In the genomic region with DNA sequence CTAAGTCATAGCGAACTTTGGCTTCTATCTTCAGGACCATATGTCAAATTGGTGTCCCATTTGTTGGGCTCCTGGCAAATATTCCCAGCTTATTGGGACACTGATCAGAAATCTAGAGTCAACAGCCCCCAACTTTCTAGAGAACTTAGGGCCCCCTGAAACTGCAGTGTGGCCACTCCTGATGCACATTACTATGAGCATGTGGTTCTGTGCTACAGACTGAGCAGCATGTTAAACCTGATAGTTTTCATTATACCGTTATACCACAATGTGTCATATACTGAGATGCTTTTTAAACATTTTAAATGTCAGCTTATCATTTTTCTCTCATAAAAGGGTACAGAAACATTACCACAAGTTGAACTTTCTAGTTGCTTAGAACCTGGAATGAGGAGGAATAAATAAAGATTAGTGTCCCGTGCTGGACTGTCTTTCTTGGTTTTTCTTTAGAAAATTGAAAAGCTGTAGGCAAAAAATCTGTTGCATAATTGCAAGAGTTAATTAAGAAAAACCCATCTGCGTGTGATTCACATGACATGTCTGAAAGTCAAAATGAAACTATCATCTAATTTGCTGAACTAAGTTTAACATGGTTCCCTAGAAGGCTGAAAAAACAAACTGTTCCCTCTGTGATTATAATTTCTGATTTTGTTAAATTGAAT, we compare ENCODE assay signal across 11 cellular contexts. TPM values are rescaled to one million over a fixed set of nuclear protein-coding genes. Genes with fewer than 3 reads are reported as not detected.
A peak's percentile ranks its signal among the peaks of the same experiment; 100 is the strongest.
DNase-seq lines count a peak whose midpoint lies in the region; ATAC-seq and TF ChIP-seq lines count a peak whose summit lies in the region.
"Had no signal": no experiment of that assay in that cellular context is flagged by ENCODE, and none has a peak within 500 bp of the region (broad histone marks: within the 10 kb centered on the region; RNA-seq: fewer than 3 reads in every experiment).

No MANE protein-coding gene starts in this region.

- H3K4me3 ChIP-seq in stomach: no peak overlapping the region
- H3K4me3 ChIP-seq: GM23338, Peyer's patch had no signal

- peaks cover 0 to 6% (median 0%) of the 10 kb centered on the region in 4 donors for H3K4me1 ChIP-seq in stomach
- H3K4me1 ChIP-seq: Peyer's patch had no signal

- peak; percentile 32 for ATAC-seq in GM18505 (IDR thresholded peaks at IDR 0.05; ENCODE audit: unreplicated experiment)
- ATAC-seq in GM21529 (IDR thresholded peaks at IDR 0.05; ENCODE audit: unreplicated experiment): peak; percentile 26
- peak; percentile 34 for ATAC-seq in HG03520 (IDR thresholded peaks at IDR 0.05; ENCODE audit: unreplicated experiment)
- ATAC-seq: GM23338 had no signal

- intact Hi-C loops in stomach (cut with DNase I; ENCODE audit: low total_unique reads): no loop called here

- no peaks in the 10 kb centered on the region for H3K9me3 ChIP-seq in stomach
- H3K9me3 ChIP-seq: Peyer's patch had no signal

- peak; percentile 40 for DNase-seq in fibroblast of peridontal ligament (ENCODE audit: extremely low read depth)
- DNase-seq in GM19238 (ENCODE audit: insufficient read length, low spot score): no peak
- no peak for DNase-seq in amygdala (lab: John Stamatoyannopoulos, UW)
- no peak for DNase-seq in stomach
- DNase-seq in HuH-7 (ENCODE audit: low spot score): no peak
- DNase-seq: brain microvascular endothelial cell, Peyer's patch had no signal

- no peaks in the 10 kb centered on the region for H3K36me3 ChIP-seq in stomach
- H3K36me3 ChIP-seq: brain microvascular endothelial cell, Peyer's patch had no signal

- peak overlapping the region in 1 of 5 donors; percentile 33 for H3K27ac ChIP-seq in stomach
- H3K27ac ChIP-seq: brain microvascular endothelial cell had no signal

- 53 to 73% (median 61%) methylated on average over 4 of the region's 4 CpGs for WGBS in stomach, 5 donors

- no peak for TF ChIP-seq EP300 in stomach (IDR thresholded peaks at IDR 0.05)

- H3K27me3 ChIP-seq in stomach: no peaks in the 10 kb centered on the region
- H3K27me3 ChIP-seq: brain microvascular endothelial cell, Peyer's patch had no signal

- no peak for TF ChIP-seq CTCF in stomach (IDR thresholded peaks at IDR 0.05)

- TF ChIP-seq POLR2A in GM18505 (IDR thresholded peaks at IDR 0.05; ENCODE audit: borderline replicate concordance, extremely low read depth, insufficient read depth, insufficient read length): no peak
- no peak for TF ChIP-seq POLR2A in stomach (IDR thresholded peaks at IDR 0.05)

RNA-seq across cellular contexts. Expression of gene CTSC, which starts 16.4 kb away (rescaled TPM):
- 100 to 1,000 TPM in 2 of 5 donors, 10 to 100 TPM in 2, 1 to 10 TPM in 1; 6.2 to 127 (median 53.3) TPM for total RNA-seq in stomach
- polyA plus RNA-seq in stomach: 10 to 100 TPM; 22.9 to 46.3 (median 26.3) TPM
